25 cellular contexts compared by ENCODE assay signal in the genomic region with DNA sequence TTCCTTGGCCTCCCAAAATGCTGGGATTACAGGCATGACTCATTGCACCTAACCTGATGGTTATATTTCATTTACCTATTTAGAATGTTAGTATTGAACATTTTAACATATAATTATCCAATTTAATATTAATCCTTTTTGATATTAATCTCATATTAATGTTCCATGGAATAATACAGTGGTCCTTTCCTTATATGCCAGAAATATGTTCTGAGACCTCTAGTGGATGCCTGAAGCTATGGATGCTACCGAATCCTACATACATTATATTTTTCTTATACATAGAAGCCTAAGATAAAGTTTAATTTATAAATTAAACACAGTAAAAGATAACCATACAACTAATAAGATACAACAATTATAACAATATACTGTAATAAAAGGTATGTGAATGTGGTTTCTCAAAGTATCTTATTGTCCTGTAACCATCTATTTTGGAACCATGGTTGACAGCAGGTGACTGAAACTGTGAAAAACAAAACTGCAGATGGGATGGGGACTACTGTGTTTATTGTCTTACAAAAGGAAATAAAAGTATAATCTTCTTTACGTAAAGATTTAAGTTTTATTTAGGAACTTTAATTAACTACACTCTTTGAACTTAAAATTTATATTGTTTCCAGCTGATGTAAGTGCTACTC.
A peak's percentile ranks its signal among the peaks of the same experiment; 100 is the strongest.
DNase-seq lines count a peak whose midpoint lies in the region; ATAC-seq, FAIRE-seq and TF ChIP-seq lines count a peak whose summit lies in the region.
"Had no signal": no experiment of that assay in that cellular context is flagged by ENCODE, and none has a peak within 500 bp of the region (broad histone marks: within the 10 kb centered on the region; RNA-seq: fewer than 3 reads in every experiment).

No MANE protein-coding gene starts in this region.

- H4K8ac ChIP-seq in H9 (replicated peaks; ENCODE audit: insufficient read length, low read depth, low read length): no peak overlapping the region

- no peak overlapping the region for H3K56ac ChIP-seq in H9 (ENCODE audit: insufficient read length, low read depth, low read length)

- no peak for TF ChIP-seq RAD21 in neural cell (conservative IDR thresholded peaks at IDR 0.05)

- no peak overlapping the region for H2BK120ac ChIP-seq in H9 (ENCODE audit: low read depth, low read length, poor library complexity, severe bottlenecking)

- H3K4me2 ChIP-seq in H9 (ENCODE audit: insufficient read depth, insufficient read length, low read length): no peak overlapping the region
- H3K4me2 ChIP-seq in neural cell (ENCODE audit: low read length): no peak overlapping the region
- H3K4me2 ChIP-seq: A549, GM23338 had no signal

- no peak overlapping the region for H4K91ac ChIP-seq in H9 (ENCODE audit: insufficient read length, low read depth, low read length)

- no peak overlapping the region for H3K18ac ChIP-seq in H9 (ENCODE audit: insufficient read length, low read depth, low read length)

- TF ChIP-seq CTCF in H9 (conservative IDR thresholded peaks at IDR 0.05) (peak; percentile 52), VCaP (conservative IDR thresholded peaks at IDR 0.05) (peak; percentile 62), neural cell (IDR thresholded peaks at IDR 0.05; ENCODE audit: poor library complexity, severe bottlenecking) (peak; percentile 23)

- H2AK5ac ChIP-seq in H9 (ENCODE audit: insufficient read length, low read length): no peak overlapping the region

- no peak for DNase-seq in H9
- no peak for DNase-seq in NCI-H226
- DNase-seq in NCI-H524 treated with DMSO at 0.1 percent for 48 hours (lab: John Stamatoyannopoulos, UW): no peak
- DNase-seq in HUDEP-2 (lab: John Stamatoyannopoulos, UW; ENCODE audit: unreplicated experiment in 76 of 76): no peak
- DNase-seq: CD4-positive, alpha-beta T cell; COR-L47; DND-41; HCEC 1CT; NCI-H1105; NCI-H146; NCI-H2029; NCI-H345; NCI-H524; NCI-H82; Right ventricle myocardium superior; SW 1271 had no signal

- H3K4me3 Mint-ChIP-seq in H9: no peak overlapping the region
- H3K4me3 Mint-ChIP-seq: CD4-positive, alpha-beta T cell; GM23338 had no signal

- H3K27ac ChIP-seq in H9 (ENCODE audit: insufficient read length, low read depth, low read length) (no peak overlapping the region), VCaP (no peak overlapping the region), neural cell (ENCODE audit: low read length) (no peak overlapping the region)
- H3K27ac ChIP-seq: A549 had no signal

- ATAC-seq in HG02571 (IDR thresholded peaks at IDR 0.05; ENCODE audit: unreplicated experiment): no peak
- ATAC-seq: A549, GM23338, HepG2, K562 had no signal

- H2BK5ac ChIP-seq in H9 (ENCODE audit: insufficient read length, low read length): no peak overlapping the region

- H3K9me3 ChIP-seq in H9 (ENCODE audit: control insufficient read depth, low read depth, low read length): no peaks in the 10 kb centered on the region
- no peaks in the 10 kb centered on the region for H3K9me3 ChIP-seq in neural cell (ENCODE audit: low read length)
- H3K9me3 ChIP-seq: A549 had no signal

- H2BK15ac ChIP-seq in H9 (ENCODE audit: low read depth, low read length): no peak overlapping the region

- no peak overlapping the region for H3K4me3 ChIP-seq in neural cell (ENCODE audit: low read length)
- H3K4me3 ChIP-seq: A549, GM23338, K562 had no signal

- no peaks in the 10 kb centered on the region for H3K9me3 Mint-ChIP-seq in H9
- H3K9me3 Mint-ChIP-seq: CD4-positive, alpha-beta T cell; GM23338 had no signal

- no peak overlapping the region for H2BK12ac ChIP-seq in H9 (ENCODE audit: insufficient read length, low read depth, low read length)

- H4K20me1 ChIP-seq in H9 (ENCODE audit: control insufficient read depth, insufficient read depth, insufficient read length) (no peaks in the 10 kb centered on the region), neural cell (ENCODE audit: insufficient read depth) (no peaks in the 10 kb centered on the region)

- no peak overlapping the region for H3K27ac Mint-ChIP-seq in H9
- H3K27ac Mint-ChIP-seq: CD4-positive, alpha-beta T cell; GM23338 had no signal

- no peak overlapping the region for H2BK20ac ChIP-seq in H9 (ENCODE audit: low read depth, low read length, poor library complexity, severe bottlenecking)

- H3K14ac ChIP-seq in H9 (ENCODE audit: insufficient read depth, low read length): no peak overlapping the region

- H3K27me3 Mint-ChIP-seq in H9 (ENCODE audit: low read depth): no peaks in the 10 kb centered on the region
- H3K27me3 Mint-ChIP-seq: CD4-positive, alpha-beta T cell had no signal

- H3K4me1 ChIP-seq in H9 (ENCODE audit: insufficient read depth, low read length): no peaks in the 10 kb centered on the region
- H3K4me1 ChIP-seq: A549 had no signal

- H3K9ac ChIP-seq in H9 (ENCODE audit: extremely low read depth, insufficient read length, low read length): no peak overlapping the region
- no peak overlapping the region for H3K9ac ChIP-seq in neural cell (ENCODE audit: low read length)

- no peaks in the 10 kb centered on the region for H3K79me1 ChIP-seq in H9 (ENCODE audit: insufficient read depth, low read depth, low read length, poor library complexity, severe bottlenecking)

- peaks cover 4% of the 10 kb centered on the region in 2 experiments; a peak in 1 of 4 replicates for H3K4me1 Mint-ChIP-seq in H9

- FAIRE-seq in A204.1 (lab: Jason Lieb, UNC): peak; percentile 48
- FAIRE-seq: A549, GM12892, HepG2, K562 had no signal

- H3K23ac ChIP-seq in H9 (ENCODE audit: insufficient read length, low read depth, low read length): no peak overlapping the region

- H2AFZ ChIP-seq in H9 (ENCODE audit: low read length) (no peak overlapping the region), neural cell (ENCODE audit: low read depth, low read length) (no peak overlapping the region)
- H2AFZ ChIP-seq: GM23338 had no signal

- no peaks in the 10 kb centered on the region for H3K36me3 ChIP-seq in neural cell (ENCODE audit: insufficient read depth, low read length)

- peaks cover 0 to 1% (median 0%) of the 10 kb centered on the region in 3 experiments; a peak in 1 of 7 replicates for H3K36me3 Mint-ChIP-seq in H9 (ENCODE audit: insufficient read depth in 1 of 3, low read depth in 3 of 3)

- H3K23me2 ChIP-seq in H9 (ENCODE audit: insufficient read length, low read depth, low read length, poor library complexity, severe bottlenecking): no peaks in the 10 kb centered on the region

- H3F3A ChIP-seq in neural cell (ENCODE audit: insufficient read depth, low read length, poor library complexity, severe bottlenecking): peaks cover 3% of the 10 kb centered on the region

- H3K9me2 ChIP-seq in neural cell (ENCODE audit: insufficient read depth, low read length): no peaks in the 10 kb centered on the region

- H3K79me2 ChIP-seq in H9 (ENCODE audit: insufficient read depth, low read length): no peaks in the 10 kb centered on the region
- no peaks in the 10 kb centered on the region for H3K79me2 ChIP-seq in neural cell (replicated peaks; ENCODE audit: insufficient read depth, low read length)

- WGBS in H9 (ENCODE audit: extremely low coverage, insufficient read length, low lambda C conversion rate): no CpG with 5 or more reads among the region's 2 CpGs

- H3K27me3 ChIP-seq in H9 (ENCODE audit: insufficient read depth, low read length) (no peaks in the 10 kb centered on the region), neural cell (ENCODE audit: insufficient read depth, low read depth, low read length) (no peaks in the 10 kb centered on the region)

- no peak overlapping the region for H3K4ac ChIP-seq in H9 (ENCODE audit: low read depth, low read length)

- TF ChIP-seq EP300 in neural cell (conservative IDR thresholded peaks at IDR 0.05; ENCODE audit: poor library complexity, severe bottlenecking): no peak

- no peak overlapping the region for H4K5ac ChIP-seq in H9 (ENCODE audit: insufficient read length, low read depth, low read length)

- no peak overlapping the region for H3T11ph ChIP-seq in H9 (ENCODE audit: low read length)

TF ChIP-seq in neural cell, 6 proteins besides CTCF, POLR2A, EP300 and RAD21:
- TF ChIP-seq, protein P1, sequence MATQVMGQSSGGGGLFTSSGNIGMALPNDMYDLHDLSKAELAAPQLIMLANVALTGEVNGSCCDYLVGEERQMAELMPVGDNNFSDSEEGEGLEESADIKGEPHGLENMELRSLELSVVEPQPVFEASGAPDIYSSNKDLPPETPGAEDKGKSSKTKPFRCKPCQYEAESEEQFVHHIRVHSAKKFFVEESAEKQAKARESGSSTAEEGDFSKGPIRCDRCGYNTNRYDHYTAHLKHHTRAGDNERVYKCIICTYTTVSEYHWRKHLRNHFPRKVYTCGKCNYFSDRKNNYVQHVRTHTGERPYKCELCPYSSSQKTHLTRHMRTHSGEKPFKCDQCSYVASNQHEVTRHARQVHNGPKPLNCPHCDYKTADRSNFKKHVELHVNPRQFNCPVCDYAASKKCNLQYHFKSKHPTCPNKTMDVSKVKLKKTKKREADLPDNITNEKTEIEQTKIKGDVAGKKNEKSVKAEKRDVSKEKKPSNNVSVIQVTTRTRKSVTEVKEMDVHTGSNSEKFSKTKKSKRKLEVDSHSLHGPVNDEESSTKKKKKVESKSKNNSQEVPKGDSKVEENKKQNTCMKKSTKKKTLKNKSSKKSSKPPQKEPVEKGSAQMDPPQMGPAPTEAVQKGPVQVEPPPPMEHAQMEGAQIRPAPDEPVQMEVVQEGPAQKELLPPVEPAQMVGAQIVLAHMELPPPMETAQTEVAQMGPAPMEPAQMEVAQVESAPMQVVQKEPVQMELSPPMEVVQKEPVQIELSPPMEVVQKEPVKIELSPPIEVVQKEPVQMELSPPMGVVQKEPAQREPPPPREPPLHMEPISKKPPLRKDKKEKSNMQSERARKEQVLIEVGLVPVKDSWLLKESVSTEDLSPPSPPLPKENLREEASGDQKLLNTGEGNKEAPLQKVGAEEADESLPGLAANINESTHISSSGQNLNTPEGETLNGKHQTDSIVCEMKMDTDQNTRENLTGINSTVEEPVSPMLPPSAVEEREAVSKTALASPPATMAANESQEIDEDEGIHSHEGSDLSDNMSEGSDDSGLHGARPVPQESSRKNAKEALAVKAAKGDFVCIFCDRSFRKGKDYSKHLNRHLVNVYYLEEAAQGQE (IDR thresholded peaks at IDR 0.05; ENCODE audit: borderline replicate concordance): no peak
- TF ChIP-seq TAF1 (IDR thresholded peaks at IDR 0.05; ENCODE audit: low read depth): no peak
- TF ChIP-seq EZH2 (IDR thresholded peaks at IDR 0.05; ENCODE audit: borderline replicate concordance, insufficient read depth, low read length, poor library complexity, severe bottlenecking): no peak
- TF ChIP-seq POLR2AphosphoS5 (IDR thresholded peaks at IDR 0.05): no peak
- TF ChIP-seq SMC3 (conservative IDR thresholded peaks at IDR 0.05; ENCODE audit: poor library complexity): no peak
- TF ChIP-seq MXI1 (conservative IDR thresholded peaks at IDR 0.05; ENCODE audit: poor library complexity, severe bottlenecking): no peak
